8 cellular contexts compared by ENCODE assay signal in the genomic region with DNA sequence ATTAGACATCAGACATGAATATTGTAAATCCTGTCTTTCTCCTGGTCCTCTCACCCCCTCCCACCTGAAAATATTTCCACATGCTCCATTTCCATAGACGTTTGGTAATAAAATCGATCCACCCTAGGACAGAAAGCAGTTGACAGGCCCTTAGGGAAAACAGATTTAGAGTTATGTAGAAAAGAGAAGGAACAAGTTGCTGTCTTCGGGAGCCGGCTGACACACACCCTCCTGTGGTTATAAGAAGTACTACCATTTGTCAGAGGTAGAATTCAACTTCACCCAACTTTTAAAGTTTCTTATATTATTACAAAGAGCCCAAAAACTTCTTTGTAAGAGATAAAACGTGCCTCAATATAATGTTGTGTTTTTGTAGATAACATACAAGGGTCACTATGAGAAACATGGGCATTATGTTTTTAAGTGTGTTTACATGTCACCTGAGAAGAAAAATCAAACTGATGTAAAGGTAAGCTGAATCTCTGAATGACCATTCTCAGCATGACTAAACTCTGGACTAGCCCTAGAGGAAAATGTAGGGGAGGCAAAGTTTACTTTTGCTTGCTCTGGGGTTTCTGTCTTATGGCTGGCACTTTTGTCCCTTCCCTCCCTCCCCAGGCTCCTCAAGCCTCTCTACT. TPM values are rescaled to one million over a fixed set of nuclear protein-coding genes. Genes with fewer than 3 reads are reported as not detected.
A peak's percentile ranks its signal among the peaks of the same experiment; 100 is the strongest.
DNase-seq lines count a peak whose midpoint lies in the region; ATAC-seq and TF ChIP-seq lines count a peak whose summit lies in the region.

No MANE protein-coding gene starts in this region.

- no peak overlapping the region for H3K4me3 ChIP-seq in NB4 (ENCODE audit: low read depth, low read length)
- no peak overlapping the region for H3K4me3 ChIP-seq in breast epithelium
- H3K4me3 ChIP-seq in uterus: no peak overlapping the region

- TF ChIP-seq CTCF in NB4 (IDR thresholded peaks at IDR 0.05; ENCODE audit: low read depth, low read length): peak; percentile 44
- peak; percentile 69 to 74 (median 70) for TF ChIP-seq CTCF in breast epithelium (IDR thresholded peaks at IDR 0.05)
- peak; percentile 73 to 83 (median 76) for TF ChIP-seq CTCF in uterus (IDR thresholded peaks at IDR 0.05)

- H3K4me1 ChIP-seq in breast epithelium: no peaks in the 10 kb centered on the region
- peaks cover 0 to 6% of the 10 kb centered on the region in 2 donors for H3K4me1 ChIP-seq in uterus

- DNase-seq in DMS53 treated with DMSO at 0.1 percent for 48 hours (lab: John Stamatoyannopoulos, UW; ENCODE audit: unreplicated experiment) (peak; percentile 10), NB4 (ENCODE audit: low read depth) (peak; percentile 58), breast epithelium (ENCODE audit: low spot score in 2 of 2) (peak in 1 of 2 donors; percentile 24), kidney tubule cell (ENCODE audit: low spot score) (peak; percentile 51), uterus (peak in 1 of 2 donors; percentile 33), 8988T (no peak)

- H3K27ac ChIP-seq in breast epithelium (no peak overlapping the region), uterus (no peak overlapping the region)

- TF ChIP-seq POLR2A in NB4 (IDR thresholded peaks at IDR 0.05; ENCODE audit: extremely low read depth, insufficient read length) (no peak), breast epithelium (IDR thresholded peaks at IDR 0.05) (no peak), uterus (IDR thresholded peaks at IDR 0.05) (no peak)

- intact Hi-C loops in breast epithelium (cut with DNase I; ENCODE audit: low total_unique reads): no loop called here
- intact Hi-C loops in uterus (cut with DNase I; ENCODE audit: low total_unique reads): loop anchor here (5.0 kb wide), 1 partner anchor 157 kb away; no protein-coding TSS in a partner anchor

- ATAC-seq in GM21447 (IDR thresholded peaks at IDR 0.05; ENCODE audit: unreplicated experiment) (peak; percentile 66), HG02759 (IDR thresholded peaks at IDR 0.05; ENCODE audit: unreplicated experiment) (no peak)

- H3K9me3 ChIP-seq in breast epithelium: no peaks in the 10 kb centered on the region
- H3K9me3 ChIP-seq in uterus: no peaks in the 10 kb centered on the region

- H3K27me3 ChIP-seq in breast epithelium (no peaks in the 10 kb centered on the region), uterus (no peaks in the 10 kb centered on the region)

- no peaks in the 10 kb centered on the region for H3K36me3 ChIP-seq in breast epithelium
- H3K36me3 ChIP-seq in uterus: no peaks in the 10 kb centered on the region

RNA-seq across cellular contexts. Expression of gene MEPE, which starts 6.7 kb away (rescaled TPM):
- not detected for total RNA-seq in breast epithelium
- not detected for total RNA-seq in uterus

RNA-seq across cellular contexts. Expression of gene IBSP, which starts 40.1 kb away (rescaled TPM):
- total RNA-seq in breast epithelium (not detected), uterus (not detected)
